ENCODE assay signal across 8 cellular contexts in the genomic region with DNA sequence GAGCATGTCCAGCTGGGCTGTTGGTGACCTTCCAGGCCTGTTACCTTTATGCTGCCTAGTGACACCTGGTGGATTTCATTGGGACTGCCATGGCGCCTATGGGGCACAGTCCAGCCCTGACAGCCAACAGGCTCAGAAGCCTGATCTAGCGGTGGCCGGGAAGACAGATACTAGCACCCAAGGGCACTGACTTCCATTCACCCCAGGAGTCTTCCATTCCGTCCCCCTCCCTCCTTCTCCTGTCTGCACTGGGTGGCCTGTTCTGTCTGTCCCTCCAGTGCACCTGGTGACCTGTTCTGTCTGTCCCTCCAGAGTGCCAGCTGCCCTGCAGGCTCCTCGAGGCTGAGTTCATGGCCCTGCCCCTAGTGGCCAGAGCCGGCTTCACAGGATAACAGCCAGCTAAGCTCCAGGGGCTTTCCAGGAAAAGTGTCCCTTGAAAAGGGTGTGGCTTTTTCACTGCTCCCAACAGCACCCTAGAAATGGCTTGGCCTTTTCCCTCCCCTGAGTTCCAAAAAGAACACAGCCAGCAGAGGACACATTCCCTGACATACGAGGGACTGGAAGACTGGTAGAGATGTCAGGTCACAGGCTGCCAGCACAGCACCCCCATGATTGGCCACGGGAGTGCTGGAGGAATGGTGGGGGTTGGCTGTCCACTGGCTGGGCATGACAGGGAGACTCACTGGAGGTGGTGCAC. TPM values are rescaled to one million over a fixed set of nuclear protein-coding genes. Genes with fewer than 3 reads are reported as not detected.
DNase-seq lines count a peak whose midpoint lies in the region; ATAC-seq, FAIRE-seq and TF ChIP-seq lines count a peak whose summit lies in the region.
"Not testable (repeated sequence)": the region's sequence is repeated elsewhere in the genome, so short reads cannot be mapped to it uniquely, and the experiment has no call there.

No MANE protein-coding gene starts in this region.

- H3K27me3 Mint-ChIP-seq in dendritic cell treated with granulocyte-macrophage colony-stimulating factor and Interleukin-4, amounts not matched to agents 40 ng/mL and 50 ng/mL, for 4 days: peaks cover 18% of the 10 kb centered on the region

- CTCF ChIA-PET in HEK293T (lab: Yijun Ruan, JAX): interaction anchor here (0.6 to 1.8 kb wide), 7 partner anchors 10 to 189 kb away, joined by 3 to 22 read pairs (median 4); partner anchors contain the start of genes BBS4 and HIGD2B

- H3K36me3 ChIP-seq in gastrocnemius medialis: not testable (repeated sequence)

- not testable (repeated sequence) for H3K36me3 Mint-ChIP-seq in dendritic cell treated with granulocyte-macrophage colony-stimulating factor and Interleukin-4, amounts not matched to agents 40 ng/mL and 50 ng/mL, for 4 days (ENCODE audit: low read depth)

- H3K4me1 ChIP-seq in gastrocnemius medialis: not testable (repeated sequence)

- peak; percentile 64 for DNase-seq in GM13976 (ENCODE audit: low spot score)
- DNase-seq in HEK293T (ENCODE audit: extremely low spot score): peak; percentile 65
- DNase-seq in LoVo (ENCODE audit: low spot score): peak; percentile 81
- DNase-seq in activated CD8-positive, alpha-beta memory T cell treated with anti-CD3 and anti-CD28 coated beads for 24 hours: peak; percentile 87
- DNase-seq in gastrocnemius medialis: peak; percentile 43 to 79
- peak; percentile 52 for DNase-seq in urothelium cell line (ENCODE audit: low spot score)

- H3K9me3 ChIP-seq in gastrocnemius medialis: not testable (repeated sequence)

- peak overlapping the region in 2 of 4 donors; percentile 69 to 73 for H3K27ac ChIP-seq in gastrocnemius medialis

- H3K4me1 Mint-ChIP-seq in dendritic cell treated with granulocyte-macrophage colony-stimulating factor and Interleukin-4, amounts not matched to agents 40 ng/mL and 50 ng/mL, for 4 days (ENCODE audit: low read depth): not testable (repeated sequence)

- not testable (repeated sequence) for H3K27me3 ChIP-seq in gastrocnemius medialis

- H3K4me3 Mint-ChIP-seq in dendritic cell treated with granulocyte-macrophage colony-stimulating factor and Interleukin-4, amounts not matched to agents 40 ng/mL and 50 ng/mL, for 4 days: peak overlapping the region; percentile 79

- peak overlapping the region in 3 of 4 donors; percentile 32 to 42 (median 33) for H3K4me3 ChIP-seq in gastrocnemius medialis

- peak overlapping the region; percentile 76 for H3K27ac Mint-ChIP-seq in dendritic cell treated with granulocyte-macrophage colony-stimulating factor and Interleukin-4, amounts not matched to agents 40 ng/mL and 50 ng/mL, for 4 days

- POLR2A ChIA-PET in HEK293T (lab: Yijun Ruan, JAX): interaction anchor here (0.8 kb wide), 1 partner anchor 16 kb away, joined by 3 read pairs; the partner anchor contains the start of genes BBS4 and HIGD2B

- not testable (repeated sequence) for TF ChIP-seq POLR2A in gastrocnemius medialis (IDR thresholded peaks at IDR 0.05)

- H3K9me3 Mint-ChIP-seq in dendritic cell treated with granulocyte-macrophage colony-stimulating factor and Interleukin-4, amounts not matched to agents 40 ng/mL and 50 ng/mL, for 4 days: not testable (repeated sequence)

- in situ Hi-C loops in GM13976 (cut with MboI; ENCODE audit: low sequenced_read_pairs, unreplicated experiment): loop anchor here (10.0 kb wide), 1 partner anchor 366 kb away; no protein-coding TSS in a partner anchor
- in situ Hi-C loops in gastrocnemius medialis (cut with MboI; ENCODE audit: low sequenced_read_pairs in 4 of 4): loop anchor here in 1 of 4 donors (10.0 kb wide), 1 partner anchor 86 kb away; no protein-coding TSS in a partner anchor

- intact Hi-C loops in dendritic cell treated with granulocyte-macrophage colony-stimulating factor and Interleukin-4, amounts not matched to agents 40 ng/mL and 50 ng/mL, for 4 days (cut with micrococcal nuclease): loop anchor here (10.0 kb wide), 1 partner anchor 336 kb away; no protein-coding TSS in a partner anchor
- intact Hi-C loops in gastrocnemius medialis (cut with DNase I; ENCODE audit: low total_unique reads): not testable (repeated sequence)

- TF ChIP-seq CTCF in GM13976 (IDR thresholded peaks at IDR 0.05; ENCODE audit: borderline replicate concordance, control extremely low read depth, extremely low read depth, insufficient read depth, missing control alignments) (peak; percentile 68), gastrocnemius medialis (IDR thresholded peaks at IDR 0.05 in 4 of 5, conservative IDR thresholded peaks at IDR 0.05 in 1 of 5) (peak; percentile 56 to 84 (median 73))

- FAIRE-seq in islet of Langerhans (lab: Jason Lieb, UNC): peak; percentile 24
- not testable (repeated sequence) for FAIRE-seq in urothelium cell line (lab: Jason Lieb, UNC)

- ATAC-seq in gastrocnemius medialis: peak; percentile 87 to 99

RNA-seq across cellular contexts. Expression of gene HIGD2B, which starts 15.2 kb away (rescaled TPM):
- not detected for total RNA-seq in gastrocnemius medialis

RNA-seq across cellular contexts. Expression of gene BBS4, which starts 15.2 kb away (rescaled TPM):
- total RNA-seq in gastrocnemius medialis: 10 to 100 TPM; 21.6 to 37.0 (median 28.7) TPM

RNA-seq across cellular contexts. Expression of gene GOLGA6B, which starts 16.3 kb away (rescaled TPM):
- not detected for total RNA-seq in gastrocnemius medialis
